In genomic region chr11:10807629-10808552, GRCh38 we compare ENCODE assay signal across 8 cellular contexts. TPM values are rescaled to one million over a fixed set of nuclear protein-coding genes. Genes with fewer than 3 reads are reported as not detected.
A peak's percentile ranks its signal among the peaks of the same experiment; 100 is the strongest.
DNase-seq lines count a peak whose midpoint lies in the region; ATAC-seq, FAIRE-seq and TF ChIP-seq lines count a peak whose summit lies in the region.

No MANE protein-coding gene starts in this region.

- peaks cover 4% of the 10 kb centered on the region for H3K79me1 ChIP-seq in H1 (ENCODE audit: low read depth, low read length)
- peaks cover 17% of the 10 kb centered on the region for H3K79me1 ChIP-seq in mesendoderm (ENCODE audit: low read length)

- H2AFZ ChIP-seq in H1 (ENCODE audit: low read length), result no peak overlapping the region

- H3K4me1 ChIP-seq in H1 (replicated peaks in 1 of 4; ENCODE audit: control insufficient read depth in 3 of 4, insufficient read depth in 4 of 4, low read length in 3 of 4) (peaks cover 0 to 5% (median 2%) of the 10 kb centered on the region in 4 experiments; a peak in 4 of 7 replicates), mesendoderm (ENCODE audit: control insufficient read depth, low read depth, low read length) (no peaks in the 10 kb centered on the region)

- no peak for FAIRE-seq in H1 (lab: Jason Lieb, UNC)

- H3K56ac ChIP-seq in H1 (replicated peaks; ENCODE audit: insufficient read length, low read depth, low read length) (peak overlapping the region; percentile 90), mesendoderm (ENCODE audit: low read length) (peak overlapping the region; percentile 100)

- H4K5ac ChIP-seq in H1 (ENCODE audit: insufficient read length, low read depth, low read length) (peak overlapping the region; percentile 99), mesendoderm (ENCODE audit: low read length) (no peak overlapping the region)

- H2BK120ac ChIP-seq in H1 (replicated peaks; ENCODE audit: low read depth, low read length) (peak overlapping the region; percentile 76), mesendoderm (ENCODE audit: low read depth, low read length) (peak overlapping the region; percentile 0)

- no peak for TF ChIP-seq POLR2A in NB4 (IDR thresholded peaks at IDR 0.05; ENCODE audit: extremely low read depth, insufficient read length)
- TF ChIP-seq POLR2A in H1 (IDR thresholded peaks at IDR 0.05; ENCODE audit: control extremely low read depth in 1 of 2, low read depth in 2 of 2, low read length in 2 of 2), result peak; percentile 16 to 45; a peak in 2 of 3 replicates

- POLR2A ChIA-PET in H1 (lab: Charles Lee; ENCODE audit: partially characterized antibody), result interaction anchor here (0.5 to 28.5 kb wide), 39 partner anchors 4 to 1348 kb away, joined by 3 to 595 read pairs (median 5); partner anchors contain the start of genes CTR9, EIF4G2 and ZBED5

- no peak overlapping the region for H2BK20ac ChIP-seq in H1 (ENCODE audit: low read length)

- H3K4me2 ChIP-seq in H1 (ENCODE audit: insufficient read depth in 1 of 2, low read depth in 2 of 2, low read length in 2 of 2) (peak overlapping the region; percentile 75 to 89), mesendoderm (ENCODE audit: low read length) (peak overlapping the region; percentile 70)

- H3K14ac ChIP-seq in H1 (ENCODE audit: insufficient read length), result peak overlapping the region; percentile 99

- H2BK15ac ChIP-seq in H1 (ENCODE audit: low read length) (no peak overlapping the region), mesendoderm (replicated peaks; ENCODE audit: low read depth) (no peak overlapping the region)

- H3K4ac ChIP-seq in H1 (replicated peaks; ENCODE audit: insufficient read length, low read depth, low read length) (peak overlapping the region; percentile 99), mesendoderm (ENCODE audit: low read depth, low read length) (peak overlapping the region; percentile 76)

- H3K27ac ChIP-seq in H1 (ENCODE audit: low read depth, low read length) (peak overlapping the region; percentile 96), mesendoderm (ENCODE audit: low read depth, low read length) (peak overlapping the region; percentile 85)

- H3K36me3 ChIP-seq in H1 (ENCODE audit: control insufficient read depth in 2 of 4, insufficient read depth in 4 of 4, low read length in 3 of 4), result peaks cover 38 to 49% (median 41%) of the 10 kb centered on the region in 4 experiments
- H3K36me3 ChIP-seq in mesendoderm (ENCODE audit: control insufficient read depth, insufficient read depth, low read length), result peaks cover 17% of the 10 kb centered on the region

- H2AK5ac ChIP-seq in H1 (ENCODE audit: low read depth, low read length) (peak overlapping the region; percentile 99; the same call in 1 of the 2 replicates), mesendoderm (ENCODE audit: low read length) (peak overlapping the region; percentile 85)

- peak overlapping the region; percentile 99 for H4K91ac ChIP-seq in H1 (replicated peaks; ENCODE audit: insufficient read length, low read length)

- ATAC-seq in GM21737 (IDR thresholded peaks at IDR 0.05; ENCODE audit: unreplicated experiment), result peak; percentile 4

- DNase-seq in COLO829 (ENCODE audit: low spot score), result peak; percentile 42
- DNase-seq in NB4 (ENCODE audit: low read depth), result peak; percentile 70
- DNase-seq in activated CD8-positive, alpha-beta memory T cell treated with anti-CD3 and anti-CD28 coated beads for 1 hour (ENCODE audit: extremely low read depth in 1 of 2, low read depth in 1 of 2), result peak; percentile 4 to 28
- DNase-seq in H1 (ENCODE audit: low read depth in 1 of 2, low spot score in 2 of 2), result peak in 1 of 2 experiments; percentile 56
- peak; percentile 58 for DNase-seq in mesendoderm
- peak; percentile 8 for DNase-seq in stimulated activated CD8-positive, alpha-beta memory T cell treated with anti-CD3 and anti-CD28 coated beads, Interleukin-15, amount 100 ng/mL, for 1 hour (ENCODE audit: low read depth)
- no peak for DNase-seq in OCI-M2 (lab: John Stamatoyannopoulos, UW; ENCODE audit: unreplicated experiment)

- H3K27me3 ChIP-seq in H1 (replicated peaks in 1 of 4; ENCODE audit: control insufficient read depth in 3 of 4, extremely low read depth in 1 of 4, insufficient read depth in 3 of 4, low read length in 3 of 4) (no peaks in the 10 kb centered on the region), mesendoderm (ENCODE audit: insufficient read depth, low read length, poor library complexity) (no peaks in the 10 kb centered on the region)

- peaks cover 3 to 4% of the 10 kb centered on the region in 2 experiments for H4K20me1 ChIP-seq in H1 (replicated peaks in 1 of 2; ENCODE audit: control insufficient read depth in 1 of 2, insufficient read depth in 2 of 2, low read length in 2 of 2)

- no peak overlapping the region for H3K23ac ChIP-seq in H1 (ENCODE audit: insufficient read length)
- peak overlapping the region; percentile 100 for H3K23ac ChIP-seq in mesendoderm (ENCODE audit: low read length)

- H3K23me2 ChIP-seq in H1 (ENCODE audit: low read depth, low read length), result peaks cover 7% of the 10 kb centered on the region

- H4K8ac ChIP-seq in H1 (ENCODE audit: extremely low read depth, insufficient read depth, low read length) (peak overlapping the region; percentile 99), mesendoderm (ENCODE audit: low read depth, low read length) (no peak overlapping the region)

- TF ChIP-seq RAD21 in H1 (IDR thresholded peaks at IDR 0.05 in 1 of 2, conservative IDR thresholded peaks at IDR 0.05 in 1 of 2; ENCODE audit: low read depth in 2 of 2, low read length in 2 of 2), result no peak

- TF ChIP-seq CTCF in NB4 (IDR thresholded peaks at IDR 0.05; ENCODE audit: low read depth, low read length) (no peak), H1 (IDR thresholded peaks at IDR 0.05; ENCODE audit: control extremely low read depth in 1 of 3, insufficient read depth in 1 of 3, low read depth in 1 of 3, low read length in 3 of 3) (no peak)

- no peak for TF ChIP-seq EP300 in H1 (IDR thresholded peaks at IDR 0.05; ENCODE audit: borderline replicate concordance in 1 of 2, low read depth in 2 of 2, low read length in 2 of 2)

- peak overlapping the region; percentile 99 to 100 (median 99) for H3K9ac ChIP-seq in H1 (replicated peaks in 1 of 4; ENCODE audit: extremely low read depth in 1 of 4, low read depth in 3 of 4, low read length in 3 of 4)
- H3K9ac ChIP-seq in mesendoderm (ENCODE audit: low read length), result peak overlapping the region; percentile 100

- H2BK5ac ChIP-seq in H1 (ENCODE audit: low read depth, low read length) (peak overlapping the region; percentile 99), mesendoderm (ENCODE audit: low read length) (peak overlapping the region; percentile 99)

- CTCF ChIA-PET in H1 (lab: Charles Lee; ENCODE audit: partially characterized antibody), result interaction anchor here (0.8 to 1.7 kb wide), 3 partner anchors 16 to 118 kb away, joined by 3 read pairs; no protein-coding TSS in a partner anchor

- H3K79me2 ChIP-seq in H1 (ENCODE audit: control insufficient read depth in 1 of 2, insufficient read depth in 2 of 2, low read length in 2 of 2) (peaks cover 13 to 37% of the 10 kb centered on the region in 2 experiments), mesendoderm (ENCODE audit: control insufficient read depth, insufficient read depth, low read length) (peaks cover 30% of the 10 kb centered on the region)

- H3K18ac ChIP-seq in H1 (ENCODE audit: extremely low read depth, low read length) (peak overlapping the region; percentile 99), mesendoderm (ENCODE audit: low read length) (peak overlapping the region; percentile 64)

- WGBS in H1 (ENCODE audit: extremely low coverage in 1 of 2, insufficient coverage in 1 of 2, insufficient read length in 1 of 2, insufficient replicate concordance in 2 of 2, low coverage in 1 of 2, low lambda C conversion rate in 2 of 2, missing lambda C conversion rate in 1 of 2), 2 experiments, result 2% methylated on average over 38 of the region's 71 CpGs; no CpG with 5 or more reads in 1 of the 2 experiments
- no CpG with 5 or more reads among the region's 71 CpGs for WGBS in mesendoderm (ENCODE audit: extremely low coverage, insufficient coverage, low lambda C conversion rate)

- no peaks in the 10 kb centered on the region for H3K9me3 ChIP-seq in H1 (ENCODE audit: insufficient read depth in 2 of 2, low read depth in 1 of 2, low read length in 1 of 2)

- H2BK12ac ChIP-seq in H1 (ENCODE audit: low read depth, low read length), result no peak overlapping the region

- H3K4me3 ChIP-seq in NB4 (ENCODE audit: low read depth, low read length) (peak overlapping the region; percentile 89), H1 (ENCODE audit: extremely low read depth in 1 of 4, insufficient read depth in 2 of 4, low read depth in 3 of 4, low read length in 4 of 4) (peak overlapping the region; percentile 90 to 97 (median 94)), mesendoderm (ENCODE audit: low read length) (peak overlapping the region; percentile 94)

RNA-seq across cellular contexts. Expression of gene EIF4G2, which starts 0.8 kb away (rescaled TPM):
- total RNA-seq in H1 (2021; fragmentation: NEBNext Ultra II Directional; extraction: Animal tissue kit (Norgen Biotek cat#: 25700)), result 949 and 964 TPM in 2 replicates
- polyA plus RNA-seq in H1 (2011; rRNA removed), result 294 and 438 TPM in 2 replicates
- 322 TPM for polyA plus RNA-seq in H1 (2011; cell fraction: cytosol; rRNA removed)
- polyA plus RNA-seq in H1 (2011; cell fraction: nucleus; rRNA removed), result 225 TPM
- polyA plus RNA-seq in H1 (2012, experiment 1 of 2), result 373 to 661 TPM (median 472 TPM) in 4 replicates
- polyA plus RNA-seq in H1 (2012, experiment 2 of 2), result 112 TPM
- 552 TPM for polyA plus RNA-seq in H1 (2013, experiment 1 of 2)
- 567 TPM for polyA plus RNA-seq in H1 (2013, experiment 2 of 2)
- polyA minus RNA-seq in H1 (2011; rRNA and poly(A)+ RNA removed), result 536 and 706 TPM in 2 replicates
- polyA minus RNA-seq in H1 (2011; cell fraction: cytosol; rRNA and poly(A)+ RNA removed), result 890 TPM
- polyA minus RNA-seq in H1 (2011; cell fraction: nucleus; rRNA and poly(A)+ RNA removed), result 471 TPM
- polyA plus RNA-seq in mesendoderm (2013, experiment 1 of 2), result 1,021 TPM
- polyA plus RNA-seq in mesendoderm (2013, experiment 2 of 2), result 1,034 TPM

RNA-seq across cellular contexts. Expression of gene ZBED5, which starts 50.0 kb away (rescaled TPM):
- total RNA-seq in H1 (2021; fragmentation: NEBNext Ultra II Directional; extraction: Animal tissue kit (Norgen Biotek cat#: 25700)), result 48.7 and 54.2 TPM in 2 replicates
- 47.9 and 94.7 TPM in 2 replicates for polyA plus RNA-seq in H1 (2011; rRNA removed)
- polyA plus RNA-seq in H1 (2011; cell fraction: cytosol; rRNA removed), result 39.7 TPM
- polyA plus RNA-seq in H1 (2011; cell fraction: nucleus; rRNA removed), result 31.1 TPM
- polyA plus RNA-seq in H1 (2012, experiment 1 of 2), result 28.8 to 48.3 TPM (median 33.8 TPM) in 4 replicates
- 4.4 TPM for polyA plus RNA-seq in H1 (2012, experiment 2 of 2)
- polyA plus RNA-seq in H1 (2013, experiment 1 of 2), result 43.7 TPM
- polyA plus RNA-seq in H1 (2013, experiment 2 of 2), result 43.6 TPM
- 147 and 161 TPM in 2 replicates for polyA minus RNA-seq in H1 (2011; rRNA and poly(A)+ RNA removed)
- 66.1 TPM for polyA minus RNA-seq in H1 (2011; cell fraction: cytosol; rRNA and poly(A)+ RNA removed)
- polyA minus RNA-seq in H1 (2011; cell fraction: nucleus; rRNA and poly(A)+ RNA removed), result 120 TPM
- polyA plus RNA-seq in mesendoderm (2013, experiment 1 of 2), result 35.8 TPM
- 35.5 TPM for polyA plus RNA-seq in mesendoderm (2013, experiment 2 of 2)

RNA-seq across cellular contexts. Expression of gene CTR9, which starts 56.8 kb away (rescaled TPM):
- 37.7 and 37.8 TPM in 2 replicates for total RNA-seq in H1 (2021; fragmentation: NEBNext Ultra II Directional; extraction: Animal tissue kit (Norgen Biotek cat#: 25700))
- 6.1 and 6.6 TPM in 2 replicates for polyA plus RNA-seq in H1 (2011; rRNA removed)
- 11.6 TPM for polyA plus RNA-seq in H1 (2011; cell fraction: cytosol; rRNA removed)
- polyA plus RNA-seq in H1 (2011; cell fraction: nucleus; rRNA removed), result 8.5 TPM
- 19.1 to 40.2 TPM (median 24.6 TPM) in 4 replicates for polyA plus RNA-seq in H1 (2012, experiment 1 of 2)
- polyA plus RNA-seq in H1 (2012, experiment 2 of 2), result 1.8 TPM
- polyA plus RNA-seq in H1 (2013, experiment 1 of 2), result 22.1 TPM
- 21.8 TPM for polyA plus RNA-seq in H1 (2013, experiment 2 of 2)
- 14.7 and 15.2 TPM in 2 replicates for polyA minus RNA-seq in H1 (2011; rRNA and poly(A)+ RNA removed)
- polyA minus RNA-seq in H1 (2011; cell fraction: cytosol; rRNA and poly(A)+ RNA removed), result 10.8 TPM
- polyA minus RNA-seq in H1 (2011; cell fraction: nucleus; rRNA and poly(A)+ RNA removed), result 12.3 TPM
- 26.4 TPM for polyA plus RNA-seq in mesendoderm (2013, experiment 1 of 2)
- 26.8 TPM for polyA plus RNA-seq in mesendoderm (2013, experiment 2 of 2)
